1 cellular context compared by ENCODE assay signal in the genomic region with DNA sequence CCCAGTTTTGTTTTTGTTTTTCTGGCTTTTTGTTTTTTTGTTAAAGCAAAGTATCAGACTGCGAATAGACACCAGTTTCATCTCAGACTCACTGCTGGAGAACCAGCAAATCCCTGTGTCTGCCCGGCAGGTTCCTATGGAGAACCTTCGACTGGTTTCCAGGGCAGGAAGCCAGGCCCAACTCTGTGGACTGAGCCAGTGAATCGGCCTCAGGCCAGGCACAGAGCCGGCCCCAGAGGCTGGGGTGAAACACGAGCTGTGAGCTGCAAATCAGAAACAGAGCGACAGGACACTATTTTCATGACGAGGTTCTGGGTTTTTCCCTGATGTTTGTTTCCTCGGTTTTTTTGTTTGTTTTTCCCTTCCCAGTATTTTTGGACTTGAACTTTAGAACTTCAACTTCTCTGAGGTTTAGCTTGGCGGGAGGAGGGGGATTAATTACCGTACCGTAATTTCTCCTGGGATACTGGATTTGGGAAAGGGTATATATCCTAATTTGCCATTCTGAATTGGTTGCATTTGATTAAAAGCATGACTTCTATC.
TF ChIP-seq lines count a peak whose summit lies in the region.

No MANE protein-coding gene starts in this region.

TF ChIP-seq in H1, 55 proteins besides CTCF, POLR2A, EP300 and RAD21:
- TF ChIP-seq HDAC6 (IDR thresholded peaks at IDR 0.05; ENCODE audit: low read depth, low read length) (no peak), ASH2L (IDR thresholded peaks at IDR 0.05; ENCODE audit: low read length) (no peak), SUZ12 (IDR thresholded peaks at IDR 0.05; ENCODE audit: low read length) (no peak), SP1 (IDR thresholded peaks at IDR 0.05; ENCODE audit: low read depth, low read length) (no peak)
- TF ChIP-seq, protein P1, sequence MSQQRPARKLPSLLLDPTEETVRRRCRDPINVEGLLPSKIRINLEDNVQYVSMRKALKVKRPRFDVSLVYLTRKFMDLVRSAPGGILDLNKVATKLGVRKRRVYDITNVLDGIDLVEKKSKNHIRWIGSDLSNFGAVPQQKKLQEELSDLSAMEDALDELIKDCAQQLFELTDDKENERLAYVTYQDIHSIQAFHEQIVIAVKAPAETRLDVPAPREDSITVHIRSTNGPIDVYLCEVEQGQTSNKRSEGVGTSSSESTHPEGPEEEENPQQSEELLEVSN (IDR thresholded peaks at IDR 0.05) = peak; percentile 12; the same call in 1 of the 2 replicates
